Comparison of ENCODE assay signal across 13 cellular contexts in genomic region chr22:20751185-20751851, GRCh38. TPM values are rescaled to one million over a fixed set of nuclear protein-coding genes. Genes with fewer than 3 reads are reported as not detected.
DNase-seq lines count a peak whose midpoint lies in the region; ATAC-seq and TF ChIP-seq lines count a peak whose summit lies in the region.
"Had no signal": no experiment of that assay in that cellular context is flagged by ENCODE, and none has a peak within 500 bp of the region (broad histone marks: within the 10 kb centered on the region; RNA-seq: fewer than 3 reads in every experiment).

No MANE protein-coding gene starts in this region.

- no peak overlapping the region for H3K27ac Mint-ChIP-seq in CD8-positive, alpha-beta T cell

- H3K36me3 ChIP-seq in skeletal muscle satellite cell (ENCODE audit: insufficient read depth, low read length) (peaks cover 44% of the 10 kb centered on the region), PC-3 (ENCODE audit: low read depth, low read length) (no peaks in the 10 kb centered on the region; the same call in 1 of the 2 replicates)
- H3K36me3 ChIP-seq in CD8-positive, alpha-beta T cell (ENCODE audit: insufficient read depth, low read length) = peaks cover 37% of the 10 kb centered on the region

- ATAC-seq in GM19395 (IDR thresholded peaks at IDR 0.05; ENCODE audit: unreplicated experiment) (no peak), PC-3 (no peak)
- ATAC-seq in CD8-positive, alpha-beta T cell = no peak

- no peak for TF ChIP-seq CTCF in CD8-positive, alpha-beta T cell (IDR thresholded peaks at IDR 0.05)
- no peak for TF ChIP-seq CTCF in PC-3 (conservative IDR thresholded peaks at IDR 0.05; ENCODE audit: low read depth, low read length)

- intact Hi-C loops in CD8-positive, alpha-beta T cell (cut with DNase I, micrococcal nuclease) = no loop called here
- intact Hi-C loops in PC-3 (cut with micrococcal nuclease) = no loop called here

- H3K4me2 ChIP-seq in skeletal muscle satellite cell (ENCODE audit: low read length) = peak overlapping the region; percentile 55
- H3K4me2 ChIP-seq in PC-3 (ENCODE audit: low read length) = no peak overlapping the region

- no peaks in the 10 kb centered on the region for H3K9me2 ChIP-seq in PC-3 (replicated peaks; ENCODE audit: low read length)

- no peaks in the 10 kb centered on the region for H3F3A ChIP-seq in PC-3 (ENCODE audit: low read length, unreplicated experiment)

- H3K27me3 Mint-ChIP-seq in CD8-positive, alpha-beta T cell (ENCODE audit: low read depth) = no peaks in the 10 kb centered on the region
- H3K27me3 Mint-ChIP-seq: T-cell had no signal

- H3K4me1 Mint-ChIP-seq in CD8-positive, alpha-beta T cell (ENCODE audit: low read depth) = no peaks in the 10 kb centered on the region

- H3K36me3 Mint-ChIP-seq in CD8-positive, alpha-beta T cell = peaks cover 74% of the 10 kb centered on the region

- POLR2A ChIA-PET in CD8-positive, alpha-beta T cell (lab: Charles Lee) = no interaction called here
- POLR2A ChIA-PET in PC-3 (lab: Charles Lee; ENCODE audit: unreplicated experiment) = no interaction called here

- H3K4me1 ChIP-seq in skeletal muscle satellite cell (ENCODE audit: control insufficient read depth, insufficient read depth, low read length) = peaks cover 19% of the 10 kb centered on the region
- H3K4me1 ChIP-seq in CD8-positive, alpha-beta T cell (ENCODE audit: insufficient read depth, low read length) = no peaks in the 10 kb centered on the region
- peaks cover 12% of the 10 kb centered on the region; the same call in 1 of the 2 replicates for H3K4me1 ChIP-seq in PC-3 (ENCODE audit: insufficient read depth, low read length)

- no peaks in the 10 kb centered on the region for H3K27me3 ChIP-seq in skeletal muscle satellite cell (ENCODE audit: control insufficient read depth, insufficient read depth, low read length)
- H3K27me3 ChIP-seq in CD8-positive, alpha-beta T cell (ENCODE audit: insufficient read depth, low read length) = no peaks in the 10 kb centered on the region
- H3K27me3 ChIP-seq in PC-3 (ENCODE audit: low read length) = no peaks in the 10 kb centered on the region
- H3K27me3 ChIP-seq: spleen had no signal

- no peaks in the 10 kb centered on the region for H3K9me3 ChIP-seq in skeletal muscle satellite cell (replicated peaks; ENCODE audit: low read length)
- no peaks in the 10 kb centered on the region for H3K9me3 ChIP-seq in CD8-positive, alpha-beta T cell (ENCODE audit: low read length)
- H3K9me3 ChIP-seq in PC-3 (ENCODE audit: low read length) = no peaks in the 10 kb centered on the region
- H3K9me3 ChIP-seq: spleen had no signal

- H3K9ac ChIP-seq in skeletal muscle satellite cell (ENCODE audit: low read depth, low read length) (no peak overlapping the region), PC-3 (ENCODE audit: low read length) (no peak overlapping the region)

- no peak overlapping the region for H3K4me3 Mint-ChIP-seq in CD8-positive, alpha-beta T cell
- H3K4me3 Mint-ChIP-seq: HFFc6, T-cell had no signal

- no peaks in the 10 kb centered on the region for H3K9me3 Mint-ChIP-seq in CD8-positive, alpha-beta T cell
- H3K9me3 Mint-ChIP-seq: HFFc6, T-cell had no signal

- H3K4me3 ChIP-seq in skeletal muscle satellite cell (ENCODE audit: low read length) (no peak overlapping the region), PC-3 (ENCODE audit: low read length) (no peak overlapping the region)
- no peak overlapping the region for H3K4me3 ChIP-seq in CD8-positive, alpha-beta T cell (ENCODE audit: low read depth, low read length)
- H3K4me3 ChIP-seq: spleen had no signal

- H2AFZ ChIP-seq in PC-3 (ENCODE audit: low read length) = no peak overlapping the region

- H3K79me2 ChIP-seq in PC-3 (ENCODE audit: low read length) = no peaks in the 10 kb centered on the region

- BruUV-seq in PC-3 (replicated peaks; lab: Mats Ljungman, UMichigan) = no TSS peak

- DNase-seq in DMS153 (lab: John Stamatoyannopoulos, UW) (peak; percentile 20), DMS153 treated with DMSO at 0.1 percent for 48 hours (lab: John Stamatoyannopoulos, UW; ENCODE audit: unreplicated experiment) (no peak), amniotic epithelial cell (ENCODE audit: low read depth) (peak; percentile 10), iPS-NIHi11 (ENCODE audit: low spot score) (peak; percentile 54), PC-3 (no peak)
- no peak for DNase-seq in CD8-positive, alpha-beta T cell
- DNase-seq: activated gamma-delta T cell treated with Interleukin-2 at 50 U/mL for 16 hours, spleen had no signal

- H3K27ac ChIP-seq in CD8-positive, alpha-beta T cell (ENCODE audit: low read depth, low read length) = no peak overlapping the region
- no peak overlapping the region for H3K27ac ChIP-seq in PC-3 (ENCODE audit: low read length)
- H3K27ac ChIP-seq: 22Rv1 had no signal

- H4K20me1 ChIP-seq in PC-3 (ENCODE audit: low read length) = no peaks in the 10 kb centered on the region

- CTCF ChIA-PET in CD8-positive, alpha-beta T cell (lab: Charles Lee) = interaction anchor here (3.0 kb wide), 1 partner anchor 9 kb away, joined by 24 read pairs; no protein-coding TSS in a partner anchor
- CTCF ChIA-PET in PC-3 (lab: Charles Lee) = interaction anchor here (1.0 kb wide), 1 partner anchor 26 kb away, joined by 3 read pairs; no protein-coding TSS in a partner anchor

RNA-seq across cellular contexts. Expression of gene SERPIND1, which starts 22.6 kb away (rescaled TPM):
- total RNA-seq in skeletal muscle satellite cell (2012; rRNA removed) = 0.22 TPM in 1 of 2 replicates, not detected in the other
- not detected for total RNA-seq in CD8-positive, alpha-beta T cell
- total RNA-seq in PC-3 (2014; rRNA removed) = 2.9 and 3.0 TPM in 2 replicates

Comparison
In these comparisons a context has a peak if more than half of its experiments do, and no peak if none do; other contexts are left out.
1. DNase-seq: peak in DMS153 (single experiment), amniotic epithelial cell (single experiment) and iPS-NIHi11 (single experiment); none in DMS153 treated with DMSO at 0.1 percent for 48 hours (single experiment), CD8-positive, alpha-beta T cell (0 of 7) and PC-3 (single experiment).